Comparison of ENCODE assay signal across 7 cellular contexts in genomic region chr11:69636870-69637600, GRCh38. TPM values are rescaled to one million over a fixed set of nuclear protein-coding genes. Genes with fewer than 3 reads are reported as not detected.
DNase-seq lines count a peak whose midpoint lies in the region; ATAC-seq, FAIRE-seq and TF ChIP-seq lines count a peak whose summit lies in the region.

No MANE protein-coding gene starts in this region.

- H3K4me3 Mint-ChIP-seq in stimulated activated memory B cell treated with anti-CD40 and anti-IgM and Interleukin-4, amounts not matched to agents 10 μg/mL and 1 μg/mL and 100 μg/mL, for 72 hours = peak overlapping the region; percentile 51

- intact Hi-C loops in left lung (cut with DNase I) = no loop called here

- H3K36me3 ChIP-seq in HUES6 (ENCODE audit: control insufficient read depth, insufficient read depth, low read length) = peaks cover 2% of the 10 kb centered on the region; the same call in 1 of the 2 replicates
- no peaks in the 10 kb centered on the region for H3K36me3 ChIP-seq in bronchial epithelial cell (ENCODE audit: control insufficient read depth, insufficient read depth, low read length)
- no peaks in the 10 kb centered on the region for H3K36me3 ChIP-seq in left lung

- no peak for ATAC-seq in left lung
- ATAC-seq in stimulated activated memory B cell treated with anti-CD40 and anti-IgM and Interleukin-4, amounts not matched to agents 10 μg/mL and 1 μg/mL and 100 μg/mL, for 72 hours = no peak

- peaks cover 49% of the 10 kb centered on the region for H3K27me3 Mint-ChIP-seq in stimulated activated memory B cell treated with anti-CD40 and anti-IgM and Interleukin-4, amounts not matched to agents 10 μg/mL and 1 μg/mL and 100 μg/mL, for 72 hours

- no peaks in the 10 kb centered on the region for H3K36me3 Mint-ChIP-seq in stimulated activated memory B cell treated with anti-CD40 and anti-IgM and Interleukin-4, amounts not matched to agents 10 μg/mL and 1 μg/mL and 100 μg/mL, for 72 hours

- TF ChIP-seq CTCF in bronchial epithelial cell (IDR thresholded peaks at IDR 0.05; ENCODE audit: insufficient read depth, low read length, severe bottlenecking) (no peak), left lung (IDR thresholded peaks at IDR 0.05) (no peak)

- H3K27ac ChIP-seq in HUES6 (ENCODE audit: low read depth, low read length) = peak overlapping the region; percentile 96; the same call in 1 of the 2 replicates
- peak overlapping the region; percentile 59 to 80 for H3K27ac ChIP-seq in left lung

- DNase-seq in bronchial epithelial cell (ENCODE audit: low read depth) = no peak
- DNase-seq in left lung = no peak
- no peak for DNase-seq in NCI-H1694 (lab: John Stamatoyannopoulos, UW)
- DNase-seq in urothelium cell line (ENCODE audit: low spot score) = no peak
- DNase-seq in AG20443 (ENCODE audit: low spot score) = no peak

- H3K4me1 ChIP-seq in HUES6 (ENCODE audit: control insufficient read depth, insufficient read depth, low read length) (peaks cover 28% of the 10 kb centered on the region), left lung (peaks cover 29 to 63% of the 10 kb centered on the region in 2 donors)

- H3K27me3 ChIP-seq in HUES6 (ENCODE audit: control insufficient read depth, insufficient read depth, low read length) (peaks cover 22% of the 10 kb centered on the region), bronchial epithelial cell (ENCODE audit: control insufficient read depth, insufficient read depth, low read length) (no peaks in the 10 kb centered on the region), left lung (peaks cover 11 to 72% of the 10 kb centered on the region in 2 donors)

- peak overlapping the region; percentile 100 for H3K4me3 ChIP-seq in HUES6 (ENCODE audit: low read depth, low read length)
- peak overlapping the region; percentile 61 for H3K4me3 ChIP-seq in bronchial epithelial cell (ENCODE audit: low read depth, low read length)
- H3K4me3 ChIP-seq in left lung = peak overlapping the region; percentile 27 to 78

- peak overlapping the region; percentile 94 for H3K9ac ChIP-seq in HUES6 (ENCODE audit: low read length)

- H3K27ac Mint-ChIP-seq in stimulated activated memory B cell treated with anti-CD40 and anti-IgM and Interleukin-4, amounts not matched to agents 10 μg/mL and 1 μg/mL and 100 μg/mL, for 72 hours = no peak overlapping the region

- H3K9me3 ChIP-seq in HUES6 (ENCODE audit: control insufficient read depth, insufficient read depth, low read depth, low read length) (no peaks in the 10 kb centered on the region), left lung (no peaks in the 10 kb centered on the region)

- FAIRE-seq in bronchial epithelial cell (lab: Jason Lieb, UNC) (no peak), urothelium cell line (lab: Jason Lieb, UNC) (no peak)

- no peaks in the 10 kb centered on the region for H3K9me3 Mint-ChIP-seq in stimulated activated memory B cell treated with anti-CD40 and anti-IgM and Interleukin-4, amounts not matched to agents 10 μg/mL and 1 μg/mL and 100 μg/mL, for 72 hours

- peaks cover 36% of the 10 kb centered on the region for H3K4me1 Mint-ChIP-seq in stimulated activated memory B cell treated with anti-CD40 and anti-IgM and Interleukin-4, amounts not matched to agents 10 μg/mL and 1 μg/mL and 100 μg/mL, for 72 hours

RNA-seq across cellular contexts. Expression of gene CCND1, which starts 3.9 kb away (rescaled TPM):
- total RNA-seq in bronchial epithelial cell = 83.8 and 198 TPM in 2 replicates
- total RNA-seq in left lung = 100 to 1,000 TPM; 243 to 581 TPM

RNA-seq across cellular contexts. Expression of gene LTO1, which starts 38.1 kb away (rescaled TPM):
- total RNA-seq in bronchial epithelial cell (18.2 and 22.7 TPM in 2 replicates), left lung (10 to 100 TPM; 18.0 to 21.6 TPM)
